In genomic region chr2:119760237-119760807, GRCh38 we compare ENCODE assay signal across 8 cellular contexts. TPM values are rescaled to one million over a fixed set of nuclear protein-coding genes. Genes with fewer than 3 reads are reported as not detected.
DNase-seq lines count a peak whose midpoint lies in the region; ATAC-seq and TF ChIP-seq lines count a peak whose summit lies in the region.

No MANE protein-coding gene starts in this region.

- H3K27me3 Mint-ChIP-seq in nephron progenitor cell (ENCODE audit: low read depth, poor library complexity) = peaks cover 4% of the 10 kb centered on the region

- peak; percentile 11 for ATAC-seq in Right ventricle myocardium superior (ENCODE audit: poor library complexity)
- ATAC-seq in HG03060 (IDR thresholded peaks at IDR 0.05; ENCODE audit: low read depth, unreplicated experiment) = peak; percentile 3

- peaks cover 48% of the 10 kb centered on the region for H3K4me1 Mint-ChIP-seq in nephron progenitor cell

- peak overlapping the region; percentile 89 for H3K4me3 Mint-ChIP-seq in nephron progenitor cell

- H3K9me3 Mint-ChIP-seq in nephron progenitor cell = no peaks in the 10 kb centered on the region

- TF ChIP-seq CTCF in nephron progenitor cell (IDR thresholded peaks at IDR 0.05) (no peak), GM13977 (IDR thresholded peaks at IDR 0.05; ENCODE audit: extremely low read depth, insufficient read depth, missing control alignments) (no peak)

- H3K36me3 ChIP-seq in SK-N-MC (ENCODE audit: insufficient read depth, low read length) (no peaks in the 10 kb centered on the region), endocrine pancreas (ENCODE audit: control insufficient read depth, insufficient read depth, low read length) (no peaks in the 10 kb centered on the region)

- intact Hi-C loops in Right ventricle myocardium superior (cut with DNase I) (no loop called here), cardiac septum (cut with DNase I) (no loop called here)

- no peaks in the 10 kb centered on the region for H3K27me3 ChIP-seq in endocrine pancreas (ENCODE audit: control insufficient read depth, insufficient read depth, low read length)

- DNase-seq in Right ventricle myocardium superior (peak; percentile 68), cardiac septum (ENCODE audit: low spot score) (no peak), SK-N-MC (ENCODE audit: low read depth, low spot score) (no peak), nephron progenitor cell (no peak), GM13977 (ENCODE audit: low spot score) (no peak), UCSD-AML1 (lab: John Stamatoyannopoulos, UW; ENCODE audit: unreplicated experiment) (no peak)

- peak overlapping the region; percentile 96 for H3K4me3 ChIP-seq in SK-N-MC
- peak overlapping the region; percentile 96 for H3K4me3 ChIP-seq in endocrine pancreas (ENCODE audit: control insufficient read depth, insufficient read depth, low read length)

- H3K4me1 ChIP-seq in endocrine pancreas (ENCODE audit: control insufficient read depth, insufficient read depth, low read length) = peaks cover 13% of the 10 kb centered on the region

- H3K9ac ChIP-seq in SK-N-MC (ENCODE audit: insufficient read length) (peak overlapping the region; percentile 90), endocrine pancreas (ENCODE audit: control insufficient read depth, insufficient read depth, low read length) (peak overlapping the region; percentile 88)

- peak overlapping the region; percentile 68; the same call in 1 of the 2 replicates for H3K27ac ChIP-seq in SK-N-MC

- in situ Hi-C loops in GM13977 (cut with MboI; ENCODE audit: low pct_unique_long_range_greater_than_20kb, low sequenced_read_pairs, unreplicated experiment) = no loop called here

- peak overlapping the region; percentile 93 for H3K27ac Mint-ChIP-seq in nephron progenitor cell

- H3K36me3 Mint-ChIP-seq in nephron progenitor cell (ENCODE audit: low read depth) = peaks cover 6% of the 10 kb centered on the region

- H3K9me3 ChIP-seq in SK-N-MC (ENCODE audit: low read depth, low read length) = no peaks in the 10 kb centered on the region
- H3K9me3 ChIP-seq in endocrine pancreas (ENCODE audit: control insufficient read depth, low read length) = no peaks in the 10 kb centered on the region

RNA-seq across cellular contexts. Expression of gene PTPN4, which starts 0.6 kb away (rescaled TPM):
- total RNA-seq in Right ventricle myocardium superior = 37.6 TPM
- 35.7 TPM for total RNA-seq in cardiac septum
